ENCODE assay signal across 8 cellular contexts in genomic region chr1:48093696-48094518, GRCh38.
DNase-seq lines count a peak whose midpoint lies in the region; ATAC-seq and TF ChIP-seq lines count a peak whose summit lies in the region.

No MANE protein-coding gene starts in this region.

- no peak overlapping the region for H3K4ac ChIP-seq in mesendoderm (ENCODE audit: low read depth, low read length)

- no peaks in the 10 kb centered on the region for H3K36me3 ChIP-seq in mesendoderm (ENCODE audit: control insufficient read depth, insufficient read depth, low read length)

- DNase-seq in AG09309 (ENCODE audit: low read depth) = no peak
- DNase-seq in NCI-H2171 treated with DMSO at 0.1 percent for 48 hours (lab: John Stamatoyannopoulos, UW) = peak; percentile 88
- peak; percentile 49 to 61 for DNase-seq in activated CD4-positive, alpha-beta T cell treated with anti-CD3 and anti-CD28 coated beads for 24 hours (ENCODE audit: low read depth in 2 of 2)
- no peak for DNase-seq in coronary artery (ENCODE audit: low spot score)
- DNase-seq in mesendoderm = peak; percentile 86
- DNase-seq in stimulated activated CD8-positive, alpha-beta memory T cell treated with anti-CD3 and anti-CD28 coated beads, Interleukin-7, amount 100 ng/mL, for 1 hour (ENCODE audit: low read depth in 2 of 2) = peak; percentile 39 to 52

- H3K79me2 ChIP-seq in mesendoderm (ENCODE audit: control insufficient read depth, insufficient read depth, low read length) = no peaks in the 10 kb centered on the region

- peak; percentile 59 for ATAC-seq in GM18873 (IDR thresholded peaks at IDR 0.05; ENCODE audit: low FRiP score, unreplicated experiment)
- peak; percentile 97 for ATAC-seq in HG03139 (IDR thresholded peaks at IDR 0.05; ENCODE audit: unreplicated experiment)

- no peaks in the 10 kb centered on the region for H3K27me3 ChIP-seq in mesendoderm (ENCODE audit: insufficient read depth, low read length, poor library complexity)

- no peaks in the 10 kb centered on the region for H3K79me1 ChIP-seq in mesendoderm (ENCODE audit: low read length)

- no CpG with 5 or more reads among the region's 24 CpGs for WGBS in mesendoderm (ENCODE audit: extremely low coverage, insufficient coverage, low lambda C conversion rate)

- H4K5ac ChIP-seq in mesendoderm (ENCODE audit: low read length) = no peak overlapping the region

- peak overlapping the region; percentile 34 for H3K56ac ChIP-seq in mesendoderm (ENCODE audit: low read length)

- H3K27ac ChIP-seq in coronary artery = no peak overlapping the region
- H3K27ac ChIP-seq in mesendoderm (ENCODE audit: low read depth, low read length) = no peak overlapping the region

- no peak overlapping the region for H4K8ac ChIP-seq in mesendoderm (ENCODE audit: low read depth, low read length)

- H3K4me2 ChIP-seq in mesendoderm (ENCODE audit: low read length) = peak overlapping the region; percentile 15

- H2AK5ac ChIP-seq in mesendoderm (ENCODE audit: low read length) = no peak overlapping the region

- peak; percentile 68 for TF ChIP-seq CTCF in AG09309 (IDR thresholded peaks at IDR 0.05; ENCODE audit: control insufficient read depth, insufficient read depth, low read depth, low read length, missing control alignments)
- TF ChIP-seq CTCF in coronary artery (IDR thresholded peaks at IDR 0.05) = peak; percentile 53

- no peak overlapping the region for H2BK120ac ChIP-seq in mesendoderm (ENCODE audit: low read depth, low read length)

- H2BK5ac ChIP-seq in mesendoderm (ENCODE audit: low read length) = no peak overlapping the region

- no peak overlapping the region for H3K9ac ChIP-seq in mesendoderm (ENCODE audit: low read length)

- H3K18ac ChIP-seq in mesendoderm (ENCODE audit: low read length) = no peak overlapping the region

- peak overlapping the region; percentile 9 for H3K23ac ChIP-seq in mesendoderm (ENCODE audit: low read length)

- H3K4me3 ChIP-seq in AG09309 (ENCODE audit: control insufficient read depth, low read depth, low read length) = no peak overlapping the region
- no peak overlapping the region for H3K4me3 ChIP-seq in coronary artery
- H3K4me3 ChIP-seq in mesendoderm (ENCODE audit: low read length) = no peak overlapping the region

- no peak overlapping the region for H2BK15ac ChIP-seq in mesendoderm (replicated peaks; ENCODE audit: low read depth)

- no peaks in the 10 kb centered on the region for H3K4me1 ChIP-seq in mesendoderm (ENCODE audit: control insufficient read depth, low read depth, low read length)

Comparison
In these comparisons a context has a peak if more than half of its experiments do, and no peak if none do; other contexts are left out.
1. DNase-seq: peak in NCI-H2171 treated with DMSO at 0.1 percent for 48 hours (single experiment), activated CD4-positive, alpha-beta T cell treated with anti-CD3 and anti-CD28 coated beads for 24 hours (2 of 2), mesendoderm (single experiment) and stimulated activated CD8-positive, alpha-beta memory T cell treated with anti-CD3 and anti-CD28 coated beads, Interleukin-7, amount 100 ng/mL, for 1 hour (2 of 2); none in AG09309 (single experiment) and coronary artery (single experiment).